ENCODE assay signal across 11 cellular contexts in genomic region chr22:24153353-24153752, GRCh38. TPM values are rescaled to one million over a fixed set of nuclear protein-coding genes. Genes with fewer than 3 reads are reported as not detected.
A peak's percentile ranks its signal among the peaks of the same experiment; 100 is the strongest.
DNase-seq lines count a peak whose midpoint lies in the region; ATAC-seq and TF ChIP-seq lines count a peak whose summit lies in the region.
"Had no signal": no experiment of that assay in that cellular context is flagged by ENCODE, and none has a peak within 500 bp of the region (broad histone marks: within the 10 kb centered on the region; RNA-seq: fewer than 3 reads in every experiment).

No MANE protein-coding gene starts in this region.

- H3K27me3 ChIP-seq in BLaER1: no peaks in the 10 kb centered on the region
- no peaks in the 10 kb centered on the region for H3K27me3 ChIP-seq in Loucy (ENCODE audit: insufficient read depth, low read length, poor library complexity, severe bottlenecking)
- H3K27me3 ChIP-seq in hepatocyte: no peaks in the 10 kb centered on the region
- H3K27me3 ChIP-seq: adrenal gland had no signal

- H3K9ac ChIP-seq in BLaER1: peak overlapping the region; percentile 15; the same call in 1 of the 2 replicates
- peak overlapping the region; percentile 81 for H3K9ac ChIP-seq in Loucy (ENCODE audit: low read depth, low read length, poor library complexity, severe bottlenecking)

- H3K9me3 ChIP-seq in BLaER1: no peaks in the 10 kb centered on the region
- H3K9me3 ChIP-seq in Loucy (ENCODE audit: insufficient read depth, low read depth, low read length): no peaks in the 10 kb centered on the region
- H3K9me3 ChIP-seq in hepatocyte (ENCODE audit: low read depth): no peaks in the 10 kb centered on the region
- H3K9me3 ChIP-seq: adrenal gland had no signal

- H3K27ac ChIP-seq in BLaER1: peak overlapping the region; percentile 49
- H3K27ac ChIP-seq in hepatocyte: no peak overlapping the region
- H3K27ac ChIP-seq: adrenal gland had no signal

- peaks cover 55% of the 10 kb centered on the region for H4K20me1 ChIP-seq in BLaER1
- H4K20me1 ChIP-seq in Loucy (ENCODE audit: insufficient read depth, low read length, poor library complexity, severe bottlenecking): peaks cover 9% of the 10 kb centered on the region
- H4K20me1 ChIP-seq in hepatocyte (ENCODE audit: insufficient read depth, poor library complexity, severe bottlenecking): no peaks in the 10 kb centered on the region

- DNase-seq in activated T-helper 1 cell treated with anti-CD3 and anti-CD28 coated beads, Interleukin-12 subunit alpha, Interleukin-12 subunit beta, Interleukin-2, Interleukin-4 antibody, amounts not matched to agents 30 ng/mL and 10 ng/mL and 1 ng/mL, durations not matched to agents 14 hours and 24 hours and 36 hours (ENCODE audit: low spot score): no peak
- peak; percentile 45 for DNase-seq in hepatocyte (ENCODE audit: low spot score)
- no peak for DNase-seq in hypothalamus (lab: John Stamatoyannopoulos, UW)
- DNase-seq in HUDEP-2 (lab: John Stamatoyannopoulos, UW; ENCODE audit: unreplicated experiment in 76 of 76): no peak
- DNase-seq: adrenal gland, NCI-H1092 treated with DMSO at 0.1 percent for 48 hours, Right ventricle myocardium superior had no signal

- H3K36me3 ChIP-seq in BLaER1: peaks cover 41% of the 10 kb centered on the region
- H3K36me3 ChIP-seq in Loucy (ENCODE audit: insufficient read depth, low read length): peaks cover 10% of the 10 kb centered on the region; the same call in 1 of the 2 replicates
- H3K36me3 ChIP-seq in hepatocyte (replicated peaks; ENCODE audit: insufficient read depth, low read depth): no peaks in the 10 kb centered on the region
- H3K36me3 ChIP-seq: adrenal gland had no signal

- H3K27ac Mint-ChIP-seq in activated T-helper 1 cell treated with anti-CD3 and anti-CD28 coated beads, Interleukin-12 subunit alpha, Interleukin-12 subunit beta, Interleukin-2, Interleukin-4 antibody, amounts not matched to agents 30 ng/mL and 10 ng/mL and 1 ng/mL, durations not matched to agents 14 hours and 24 hours and 36 hours: peak overlapping the region; percentile 65

- no peak for ATAC-seq in HG03196 (IDR thresholded peaks at IDR 0.05; ENCODE audit: unreplicated experiment)
- ATAC-seq in HG02885 (IDR thresholded peaks at IDR 0.05; ENCODE audit: poor library complexity, unreplicated experiment): no peak

- peaks cover 58% of the 10 kb centered on the region for H3K4me1 ChIP-seq in BLaER1
- peaks cover 40% of the 10 kb centered on the region for H3K4me1 ChIP-seq in Loucy (ENCODE audit: insufficient read depth, low read length, poor library complexity, severe bottlenecking)
- H3K4me1 ChIP-seq in hepatocyte (ENCODE audit: insufficient read depth): peaks cover 24% of the 10 kb centered on the region

- TF ChIP-seq CTCF in Loucy (conservative IDR thresholded peaks at IDR 0.05; ENCODE audit: low read length) (no peak), hepatocyte (IDR thresholded peaks at IDR 0.05; ENCODE audit: poor library complexity) (no peak)

- H3K27me3 Mint-ChIP-seq in activated T-helper 1 cell treated with anti-CD3 and anti-CD28 coated beads, Interleukin-12 subunit alpha, Interleukin-12 subunit beta, Interleukin-2, Interleukin-4 antibody, amounts not matched to agents 30 ng/mL and 10 ng/mL and 1 ng/mL, durations not matched to agents 14 hours and 24 hours and 36 hours (ENCODE audit: insufficient read depth): no peaks in the 10 kb centered on the region

- no peak overlapping the region for H3K4me3 ChIP-seq in BLaER1
- H3K4me3 ChIP-seq in Loucy (ENCODE audit: low read length, poor library complexity, severe bottlenecking): peak overlapping the region; percentile 79
- H3K4me3 ChIP-seq in hepatocyte: no peak overlapping the region
- H3K4me3 ChIP-seq: adrenal gland had no signal

- no peak overlapping the region for H3K4me3 Mint-ChIP-seq in activated T-helper 1 cell treated with anti-CD3 and anti-CD28 coated beads, Interleukin-12 subunit alpha, Interleukin-12 subunit beta, Interleukin-2, Interleukin-4 antibody, amounts not matched to agents 30 ng/mL and 10 ng/mL and 1 ng/mL, durations not matched to agents 14 hours and 24 hours and 36 hours

- H3K79me2 ChIP-seq in Loucy (ENCODE audit: insufficient read depth, low read length) (peaks cover 39% of the 10 kb centered on the region), hepatocyte (peaks cover 3% of the 10 kb centered on the region)

- H3K4me1 Mint-ChIP-seq in activated T-helper 1 cell treated with anti-CD3 and anti-CD28 coated beads, Interleukin-12 subunit alpha, Interleukin-12 subunit beta, Interleukin-2, Interleukin-4 antibody, amounts not matched to agents 30 ng/mL and 10 ng/mL and 1 ng/mL, durations not matched to agents 14 hours and 24 hours and 36 hours (ENCODE audit: low read depth): peaks cover 59% of the 10 kb centered on the region

- no peaks in the 10 kb centered on the region for H3K9me3 Mint-ChIP-seq in activated T-helper 1 cell treated with anti-CD3 and anti-CD28 coated beads, Interleukin-12 subunit alpha, Interleukin-12 subunit beta, Interleukin-2, Interleukin-4 antibody, amounts not matched to agents 30 ng/mL and 10 ng/mL and 1 ng/mL, durations not matched to agents 14 hours and 24 hours and 36 hours

- H3K9me2 ChIP-seq in Loucy (replicated peaks; ENCODE audit: low read depth, low read length): no peaks in the 10 kb centered on the region
- H3K9me2 ChIP-seq in hepatocyte (replicated peaks; ENCODE audit: insufficient read depth): no peaks in the 10 kb centered on the region

- H3F3A ChIP-seq in Loucy (ENCODE audit: low read depth): peaks cover 3% of the 10 kb centered on the region; the same call in 1 of the 2 replicates

- peak overlapping the region; percentile 99 for H3K4me2 ChIP-seq in BLaER1
- peak overlapping the region; percentile 86 for H3K4me2 ChIP-seq in Loucy (ENCODE audit: low read depth, low read length, poor library complexity, severe bottlenecking)
- H3K4me2 ChIP-seq in hepatocyte: no peak overlapping the region

- peaks cover 11% of the 10 kb centered on the region for H3K36me3 Mint-ChIP-seq in activated T-helper 1 cell treated with anti-CD3 and anti-CD28 coated beads, Interleukin-12 subunit alpha, Interleukin-12 subunit beta, Interleukin-2, Interleukin-4 antibody, amounts not matched to agents 30 ng/mL and 10 ng/mL and 1 ng/mL, durations not matched to agents 14 hours and 24 hours and 36 hours (ENCODE audit: low read depth)

- intact Hi-C loops in activated T-helper 1 cell treated with anti-CD3 and anti-CD28 coated beads, Interleukin-12 subunit alpha, Interleukin-12 subunit beta, Interleukin-2, Interleukin-4 antibody, amounts not matched to agents 30 ng/mL and 10 ng/mL and 1 ng/mL, durations not matched to agents 14 hours and 24 hours and 36 hours (cut with micrococcal nuclease): no loop called here

- WGBS in hepatocyte (ENCODE audit: low lambda C conversion rate, missing lambda C conversion rate): 81% methylated on average over 3 of the region's 3 CpGs

- H2AFZ ChIP-seq in Loucy (ENCODE audit: low read length): no peak overlapping the region
- H2AFZ ChIP-seq in hepatocyte: no peak overlapping the region

RNA-seq across cellular contexts. Expression of gene SUSD2, which starts 27.9 kb away (rescaled TPM):
- total RNA-seq in activated T-helper 1 cell treated with anti-CD3 and anti-CD28 coated beads, Interleukin-12 subunit alpha, Interleukin-12 subunit beta, Interleukin-2, Interleukin-4 antibody, amounts not matched to agents 30 ng/mL and 10 ng/mL and 1 ng/mL, durations not matched to agents 14 hours and 24 hours and 36 hours: 0.73 and 0.83 TPM in 2 replicates
- 6.1 and 9.7 TPM in 2 replicates for total RNA-seq in hepatocyte
- 6.9 and 10.8 TPM in 2 replicates for polyA plus RNA-seq in hepatocyte
